ENCODE assay signal across 3 cellular contexts in the genomic region with DNA sequence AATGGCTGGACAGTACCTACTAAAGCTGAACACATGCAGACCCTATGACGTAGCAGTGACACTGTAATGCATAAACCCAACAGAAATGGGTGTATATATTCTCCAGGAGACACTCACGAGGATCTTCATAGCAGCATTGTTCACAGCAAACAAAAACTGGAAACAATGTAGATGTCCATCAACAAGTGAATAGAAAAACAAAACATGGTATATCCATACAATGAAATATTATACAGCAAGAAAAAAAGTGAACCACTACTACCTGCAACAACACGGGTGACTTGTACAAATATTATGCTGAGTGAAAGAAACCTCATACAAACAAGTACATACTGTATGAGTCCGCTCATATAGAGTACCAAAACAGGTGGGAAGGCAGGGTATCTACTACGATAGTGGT.
TF ChIP-seq lines count a peak whose summit lies in the region.

No MANE protein-coding gene starts in this region.

TF ChIP-seq in SK-N-SH treated with all-trans-retinoic acid at 6 μM for 48 hours, 23 proteins besides CTCF, POLR2A, EP300 and RAD21:
- TF ChIP-seq ZNF8 (CRISPR knock-in tag; IDR thresholded peaks at IDR 0.05) (peak; percentile 73), GLIS3 (CRISPR knock-in tag; IDR thresholded peaks at IDR 0.05) (no peak)

TF ChIP-seq in SK-N-SH, 30 proteins besides CTCF, POLR2A, EP300 and RAD21:
- no peak for TF ChIP-seq RFX5 (IDR thresholded peaks at IDR 0.05; ENCODE audit: low read length)
- TF ChIP-seq ELF1 (IDR thresholded peaks at IDR 0.05) = no peak
- no peak for TF ChIP-seq USF1 (IDR thresholded peaks at IDR 0.05; ENCODE audit: borderline replicate concordance, low read depth)
- TF ChIP-seq FOSL2 (IDR thresholded peaks at IDR 0.05; ENCODE audit: borderline replicate concordance, low read depth) = no peak
- TF ChIP-seq, protein P1, sequence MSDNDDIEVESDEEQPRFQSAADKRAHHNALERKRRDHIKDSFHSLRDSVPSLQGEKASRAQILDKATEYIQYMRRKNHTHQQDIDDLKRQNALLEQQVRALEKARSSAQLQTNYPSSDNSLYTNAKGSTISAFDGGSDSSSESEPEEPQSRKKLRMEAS (IDR thresholded peaks at IDR 0.05; ENCODE audit: low read depth) = no peak
- TF ChIP-seq, protein P2, sequence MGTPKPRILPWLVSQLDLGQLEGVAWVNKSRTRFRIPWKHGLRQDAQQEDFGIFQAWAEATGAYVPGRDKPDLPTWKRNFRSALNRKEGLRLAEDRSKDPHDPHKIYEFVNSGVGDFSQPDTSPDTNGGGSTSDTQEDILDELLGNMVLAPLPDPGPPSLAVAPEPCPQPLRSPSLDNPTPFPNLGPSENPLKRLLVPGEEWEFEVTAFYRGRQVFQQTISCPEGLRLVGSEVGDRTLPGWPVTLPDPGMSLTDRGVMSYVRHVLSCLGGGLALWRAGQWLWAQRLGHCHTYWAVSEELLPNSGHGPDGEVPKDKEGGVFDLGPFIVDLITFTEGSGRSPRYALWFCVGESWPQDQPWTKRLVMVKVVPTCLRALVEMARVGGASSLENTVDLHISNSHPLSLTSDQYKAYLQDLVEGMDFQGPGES (IDR thresholded peaks at IDR 0.05; ENCODE audit: low read depth, low read length) = no peak

TF ChIP-seq in HepG2, 621 proteins besides CTCF, POLR2A, EP300 and RAD21:
- TF ChIP-seq ZNF609 (CRISPR knock-in tag; IDR thresholded peaks at IDR 0.05; ENCODE audit: borderline replicate concordance) (no peak), CREB1 (IDR thresholded peaks at IDR 0.05) (0 out of 2 replicates have a peak, but pooled peaks have one; percentile 28), CREB1 (CRISPR knock-in tag; IDR thresholded peaks at IDR 0.05) (no peak)
- TF ChIP-seq, protein P3, sequence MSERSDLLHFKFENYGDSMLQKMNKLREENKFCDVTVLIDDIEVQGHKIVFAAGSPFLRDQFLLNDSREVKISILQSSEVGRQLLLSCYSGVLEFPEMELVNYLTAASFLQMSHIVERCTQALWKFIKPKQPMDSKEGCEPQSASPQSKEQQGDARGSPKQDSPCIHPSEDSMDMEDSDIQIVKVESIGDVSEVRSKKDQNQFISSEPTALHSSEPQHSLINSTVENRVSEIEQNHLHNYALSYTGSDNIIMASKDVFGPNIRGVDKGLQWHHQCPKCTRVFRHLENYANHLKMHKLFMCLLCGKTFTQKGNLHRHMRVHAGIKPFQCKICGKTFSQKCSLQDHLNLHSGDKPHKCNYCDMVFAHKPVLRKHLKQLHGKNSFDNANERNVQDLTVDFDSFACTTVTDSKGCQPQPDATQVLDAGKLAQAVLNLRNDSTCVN (CRISPR knock-in tag; IDR thresholded peaks at IDR 0.05; ENCODE audit: borderline replicate concordance) = no peak
TF ChIP-seq in HepG2: peak in this region for 1.
